Comparison of ENCODE assay signal across 30 cellular contexts in genomic region chr2:226607379-226607778, GRCh38.
DNase-seq lines count a peak whose midpoint lies in the region; ATAC-seq, FAIRE-seq and TF ChIP-seq lines count a peak whose summit lies in the region.
"Had no signal": no experiment of that assay in that cellular context is flagged by ENCODE, and none has a peak within 500 bp of the region (broad histone marks: within the 10 kb centered on the region; RNA-seq: fewer than 3 reads in every experiment).

No MANE protein-coding gene starts in this region.

- H2AFZ ChIP-seq in fibroblast of lung (ENCODE audit: low read length) (no peak overlapping the region), osteoblast (ENCODE audit: low read length) (no peak overlapping the region)
- H2AFZ ChIP-seq: neural progenitor cell had no signal

- H3K9me3 ChIP-seq in fibroblast of lung (ENCODE audit: control insufficient read depth, insufficient read depth, low read depth, low read length) (no peaks in the 10 kb centered on the region), osteoblast (ENCODE audit: low read depth, low read length) (no peaks in the 10 kb centered on the region)
- H3K9me3 ChIP-seq: right lobe of liver, upper lobe of right lung had no signal

- H3K36me3 ChIP-seq in fibroblast of lung (ENCODE audit: control insufficient read depth, insufficient read depth, low read length): no peaks in the 10 kb centered on the region
- no peaks in the 10 kb centered on the region for H3K36me3 ChIP-seq in osteoblast (ENCODE audit: insufficient read depth, low read length)
- H3K36me3 ChIP-seq: neural progenitor cell, right lobe of liver, upper lobe of right lung had no signal

- H3K4me1 ChIP-seq in fibroblast of lung (ENCODE audit: control insufficient read depth, extremely low read depth, insufficient read depth, low read length) (no peaks in the 10 kb centered on the region), osteoblast (ENCODE audit: insufficient read depth, low read length) (peaks cover 20% of the 10 kb centered on the region)
- H3K4me1 ChIP-seq: neural progenitor cell, upper lobe of right lung had no signal

- H3K27ac ChIP-seq in fibroblast of lung (ENCODE audit: insufficient read depth, low read length): no peak overlapping the region
- peak overlapping the region; percentile 70 for H3K27ac ChIP-seq in osteoblast (ENCODE audit: low read depth, low read length)
- H3K27ac ChIP-seq: neural progenitor cell, right lobe of liver, upper lobe of right lung, VCaP had no signal

- TF ChIP-seq CTCF in fibroblast of lung (conservative IDR thresholded peaks at IDR 0.05 in 1 of 2, IDR thresholded peaks at IDR 0.05 in 1 of 2; ENCODE audit: low read depth in 1 of 2, low read length in 2 of 2) (no peak), osteoblast (IDR thresholded peaks at IDR 0.05; ENCODE audit: extremely low read depth, low read depth, low read length) (no peak)

- H3K4me2 ChIP-seq in fibroblast of lung (ENCODE audit: extremely low read depth, insufficient read depth, low read length) (no peak overlapping the region), osteoblast (ENCODE audit: insufficient read depth, low read length) (no peak overlapping the region)
- H3K4me2 ChIP-seq: neural progenitor cell had no signal

- no peak for ATAC-seq in GM21737 (IDR thresholded peaks at IDR 0.05; ENCODE audit: unreplicated experiment)
- ATAC-seq: activated naive CD8-positive, alpha-beta T cell treated with anti-CD3 and anti-CD28 coated beads, Interleukin-2, amount 50 U/mL, for 24 hours; GM12878; left lobe of liver; right lobe of liver; upper lobe of right lung had no signal

- no peak for DNase-seq in H54 (ENCODE audit: insufficient read length, low spot score)
- peak; percentile 77 for DNase-seq in RPMI7951 (ENCODE audit: low read depth)
- peak; percentile 66 to 92 for DNase-seq in fibroblast of lung (ENCODE audit: low read depth in 2 of 2)
- DNase-seq in osteoblast (ENCODE audit: insufficient read length, low spot score, missing footprints): no peak
- DNase-seq in NCI-H2029 (lab: John Stamatoyannopoulos, UW): no peak
- DNase-seq in DMS53 (lab: John Stamatoyannopoulos, UW): no peak
- DNase-seq: activated CD4-positive, alpha-beta T cell treated with anti-CD3 and anti-CD28 coated beads, Interleukin-2, amount 10 ng/mL, durations not matched to agents 7 days and 5 days; activated gamma-delta T cell; activated naive CD8-positive, alpha-beta T cell treated with anti-CD3 and anti-CD28 coated beads, Interleukin-2, amount 50 U/mL, for 24 hours; activated T-cell treated with anti-CD3 and anti-CD28 coated beads, Interleukin-2, amount 50 U/mL, for 24 hours; effector CD4-positive, alpha-beta T cell; EL; hypothalamus; immature natural killer cell; MM.1S; NCI-H1417 treated with DMSO at 0.1 percent for 48 hours; NCI-H2081 treated with DMSO at 0.1 percent for 48 hours; NCI-H774; posterior cingulate gyrus; right lobe of liver; stimulated activated CD4-positive, alpha-beta T cell treated with anti-CD3 and anti-CD28 coated beads, Interleukin-4, amount 100 ng/mL, for 1 hour; substantia nigra; upper lobe of right lung had no signal

- no peak overlapping the region for H3K9ac ChIP-seq in fibroblast of lung (ENCODE audit: insufficient read depth, low read length)
- H3K9ac ChIP-seq: neural progenitor cell had no signal

- peak; percentile 76 for FAIRE-seq in H54 (lab: Jason Lieb, UNC)
- FAIRE-seq: colon, frontal cortex, GM12878 had no signal

- no peak for TF ChIP-seq POLR2A in H54 (IDR thresholded peaks at IDR 0.05; ENCODE audit: low read depth, low read length)

- H3K79me2 ChIP-seq in fibroblast of lung (ENCODE audit: control insufficient read depth, insufficient read depth, low read length) (no peaks in the 10 kb centered on the region), osteoblast (ENCODE audit: insufficient read depth, low read length) (no peaks in the 10 kb centered on the region)

- H4K20me1 ChIP-seq in fibroblast of lung (ENCODE audit: control insufficient read depth, extremely low read depth, insufficient read depth, low read length): no peaks in the 10 kb centered on the region
- no peaks in the 10 kb centered on the region for H4K20me1 ChIP-seq in osteoblast (ENCODE audit: insufficient read depth, low read length)

- H3K4me3 ChIP-seq in fibroblast of lung (replicated peaks in 1 of 4; ENCODE audit: control extremely low read depth in 1 of 4, insufficient read depth in 1 of 4, low read depth in 3 of 4, low read length in 4 of 4): no peak overlapping the region
- no peak overlapping the region for H3K4me3 ChIP-seq in osteoblast (ENCODE audit: insufficient read depth, low read length)
- H3K4me3 ChIP-seq: GM12878, neural progenitor cell, right lobe of liver, upper lobe of right lung had no signal

- H3K27me3 ChIP-seq in fibroblast of lung (ENCODE audit: control insufficient read depth, insufficient read depth, low read length) (no peaks in the 10 kb centered on the region), osteoblast (ENCODE audit: insufficient read depth, low read length) (no peaks in the 10 kb centered on the region)
- H3K27me3 ChIP-seq: neural progenitor cell, right lobe of liver, upper lobe of right lung had no signal

Comparison
In these comparisons a context has a peak if more than half of its experiments do, and no peak if none do; other contexts are left out.
1. DNase-seq: peak in RPMI7951 (single experiment) and fibroblast of lung (2 of 2); none in H54 (single experiment), osteoblast (single experiment), NCI-H2029 (single experiment) and DMS53 (single experiment).